Comparison of ENCODE assay signal across 29 cellular contexts in genomic region chr11:46743693-46744339, GRCh38. TPM values are rescaled to one million over a fixed set of nuclear protein-coding genes. Genes with fewer than 3 reads are reported as not detected.
DNase-seq lines count a peak whose midpoint lies in the region; TF ChIP-seq lines count a peak whose summit lies in the region.
"Had no signal": no experiment of that assay in that cellular context is flagged by ENCODE, and none has a peak within 500 bp of the region (broad histone marks: within the 10 kb centered on the region; RNA-seq: fewer than 3 reads in every experiment).

No MANE protein-coding gene starts in this region.

- H3K27ac ChIP-seq in HUES48 (ENCODE audit: low read depth, low read length) (peak overlapping the region; percentile 47), skeletal muscle tissue (ENCODE audit: low read depth, low read length) (peak overlapping the region; percentile 49)
- H3K27ac ChIP-seq: GM23248, left lung, pancreas, right atrium auricular region had no signal

- H3K9ac ChIP-seq in HUES48 (ENCODE audit: low read depth, low read length) (no peak overlapping the region), skeletal muscle tissue (ENCODE audit: low read depth in 1 of 3, low read length in 3 of 3) (no peak overlapping the region)
- H3K9ac ChIP-seq: GM23248 had no signal

- peak overlapping the region; percentile 49 for H3K27ac Mint-ChIP-seq in chondrocyte (ENCODE audit: unreplicated experiment)
- H3K27ac Mint-ChIP-seq in activated naive CD8-positive, alpha-beta T cell treated with anti-CD3 and anti-CD28 coated beads for 36 hours = no peak overlapping the region
- H3K27ac Mint-ChIP-seq: activated naive CD8-positive, alpha-beta T cell treated with anti-CD3 and anti-CD28 coated beads, Interleukin-2, amount 10 ng/mL, durations not matched to agents 7 days and 5 days; activated T-helper 17 cell treated with anti-CD3 and anti-CD28 coated beads, Interleukin-2, amount 50 U/mL, for 72 hours; CD4-positive, alpha-beta T cell; natural killer cell treated with Interleukin-12 subunit alpha and Interleukin-12 subunit beta and Interleukin-15 and Interleukin-18, amount 100 ng/mL, for 72 hours; stimulated activated naive CD8-positive, alpha-beta T cell treated with anti-CD3 and anti-CD28 coated beads, Interleukin-15, Interleukin-2, amounts not matched to agents 100 ng/mL and 50 ng/mL, for 24 hours had no signal

- TF ChIP-seq CTCF in chondrocyte (IDR thresholded peaks at IDR 0.05) = no peak

- H3K36me3 ChIP-seq in HUES48 (ENCODE audit: control insufficient read depth, insufficient read depth, low read length) (peaks cover 81% of the 10 kb centered on the region), skeletal muscle tissue (ENCODE audit: control insufficient read depth in 3 of 3, insufficient read depth in 3 of 3, low read length in 3 of 3) (peaks cover 45 to 66% (median 58%) of the 10 kb centered on the region in 3 donors)

- peaks cover 2% of the 10 kb centered on the region; the same call in 1 of the 2 replicates for H3K4me1 ChIP-seq in HUES48 (ENCODE audit: control insufficient read depth, insufficient read depth, low read length)
- H3K4me1 ChIP-seq in skeletal muscle tissue (ENCODE audit: control insufficient read depth in 3 of 3, insufficient read depth in 3 of 3, low read length in 3 of 3) = peaks cover 0 to 7% (median 0%) of the 10 kb centered on the region in 3 donors
- H3K4me1 ChIP-seq: left lung, pancreas, Peyer's patch, right atrium auricular region had no signal

- H3K4me3 Mint-ChIP-seq in chondrocyte (ENCODE audit: unreplicated experiment) = no peak overlapping the region
- no peak overlapping the region for H3K4me3 Mint-ChIP-seq in activated naive CD8-positive, alpha-beta T cell treated with anti-CD3 and anti-CD28 coated beads for 36 hours
- H3K4me3 Mint-ChIP-seq: activated naive CD8-positive, alpha-beta T cell treated with anti-CD3 and anti-CD28 coated beads, Interleukin-2, amount 10 ng/mL, durations not matched to agents 7 days and 5 days; activated T-helper 17 cell treated with anti-CD3 and anti-CD28 coated beads, Interleukin-2, amount 50 U/mL, for 72 hours; CD4-positive, alpha-beta T cell; natural killer cell treated with Interleukin-12 subunit alpha and Interleukin-12 subunit beta and Interleukin-15 and Interleukin-18, amount 100 ng/mL, for 72 hours; stimulated activated naive CD8-positive, alpha-beta T cell treated with anti-CD3 and anti-CD28 coated beads, Interleukin-15, Interleukin-2, amounts not matched to agents 100 ng/mL and 50 ng/mL, for 24 hours had no signal

- no peaks in the 10 kb centered on the region for H3K27me3 Mint-ChIP-seq in chondrocyte (ENCODE audit: low read depth)
- no peaks in the 10 kb centered on the region for H3K27me3 Mint-ChIP-seq in activated naive CD8-positive, alpha-beta T cell treated with anti-CD3 and anti-CD28 coated beads for 36 hours
- H3K27me3 Mint-ChIP-seq: activated naive CD8-positive, alpha-beta T cell treated with anti-CD3 and anti-CD28 coated beads, Interleukin-2, amount 10 ng/mL, durations not matched to agents 7 days and 5 days; activated T-helper 17 cell treated with anti-CD3 and anti-CD28 coated beads, Interleukin-2, amount 50 U/mL, for 72 hours; CD4-positive, alpha-beta T cell; natural killer cell treated with Interleukin-12 subunit alpha and Interleukin-12 subunit beta and Interleukin-15 and Interleukin-18, amount 100 ng/mL, for 72 hours; stimulated activated naive CD8-positive, alpha-beta T cell treated with anti-CD3 and anti-CD28 coated beads, Interleukin-15, Interleukin-2, amounts not matched to agents 100 ng/mL and 50 ng/mL, for 24 hours had no signal

- peaks cover 34% of the 10 kb centered on the region for H3K36me3 Mint-ChIP-seq in chondrocyte (ENCODE audit: low read depth)
- peaks cover 44% of the 10 kb centered on the region for H3K36me3 Mint-ChIP-seq in activated naive CD8-positive, alpha-beta T cell treated with anti-CD3 and anti-CD28 coated beads for 36 hours

- H3K4me1 Mint-ChIP-seq in chondrocyte (ENCODE audit: low read depth) = peaks cover 26% of the 10 kb centered on the region
- no peaks in the 10 kb centered on the region for H3K4me1 Mint-ChIP-seq in activated naive CD8-positive, alpha-beta T cell treated with anti-CD3 and anti-CD28 coated beads for 36 hours

- H3K9me3 Mint-ChIP-seq in chondrocyte (ENCODE audit: low read depth) = no peaks in the 10 kb centered on the region
- H3K9me3 Mint-ChIP-seq in activated naive CD8-positive, alpha-beta T cell treated with anti-CD3 and anti-CD28 coated beads for 36 hours = no peaks in the 10 kb centered on the region
- H3K9me3 Mint-ChIP-seq: activated naive CD8-positive, alpha-beta T cell treated with anti-CD3 and anti-CD28 coated beads, Interleukin-2, amount 10 ng/mL, durations not matched to agents 7 days and 5 days; activated T-helper 17 cell treated with anti-CD3 and anti-CD28 coated beads, Interleukin-2, amount 50 U/mL, for 72 hours; CD4-positive, alpha-beta T cell; natural killer cell treated with Interleukin-12 subunit alpha and Interleukin-12 subunit beta and Interleukin-15 and Interleukin-18, amount 100 ng/mL, for 72 hours; stimulated activated naive CD8-positive, alpha-beta T cell treated with anti-CD3 and anti-CD28 coated beads, Interleukin-15, Interleukin-2, amounts not matched to agents 100 ng/mL and 50 ng/mL, for 24 hours had no signal

- DNase-seq in NCI-H774 (lab: John Stamatoyannopoulos, UW) (peak; percentile 44), chondrocyte (ENCODE audit: low spot score) (peak; percentile 17), NCI-H524 (lab: John Stamatoyannopoulos, UW) (no peak), hypothalamus (lab: John Stamatoyannopoulos, UW) (no peak)
- no peak for DNase-seq in activated naive CD8-positive, alpha-beta T cell treated with anti-CD3 and anti-CD28 coated beads for 36 hours
- DNase-seq: activated CD4-positive, alpha-beta T cell treated with anti-CD3 and anti-CD28 coated beads, Interleukin-2, amount 50 U/mL, for 4 hours; activated CD4-positive, CD25-positive, alpha-beta regulatory T cell; activated CD8-positive, alpha-beta memory T cell treated with anti-CD3 and anti-CD28 coated beads, Interleukin-2, amount 50 U/mL, for 48 hours; activated naive CD8-positive, alpha-beta T cell treated with anti-CD3 and anti-CD28 coated beads, Interleukin-2, amount 10 ng/mL, durations not matched to agents 7 days and 5 days; CD4-positive, alpha-beta T cell; effector memory CD4-positive, alpha-beta T cell; foreskin melanocyte; GDM1; GM23248; left lung; NCI-H187 treated with DMSO at 0.1 percent for 48 hours; NCI-H446; pancreas; Peyer's patch; stimulated activated CD4-positive, alpha-beta T cell treated with anti-CD3 and anti-CD28 coated beads, Interleukin-12 subunit alpha, Interleukin-12 subunit beta, amount 100 ng/mL, for 4 hours had no signal

- no peak overlapping the region for H3K4me3 ChIP-seq in HUES48 (ENCODE audit: low read depth, low read length)
- H3K4me3 ChIP-seq in skeletal muscle tissue (ENCODE audit: low read length in 3 of 3) = no peak overlapping the region
- H3K4me3 ChIP-seq: GM23248, left lung, pancreas, Peyer's patch, right atrium auricular region had no signal

- no peaks in the 10 kb centered on the region for H3K27me3 ChIP-seq in HUES48 (ENCODE audit: control insufficient read depth, insufficient read depth, low read length)
- H3K27me3 ChIP-seq in skeletal muscle tissue (ENCODE audit: control insufficient read depth in 3 of 3, insufficient read depth in 3 of 3, low read length in 3 of 3) = no peaks in the 10 kb centered on the region
- H3K27me3 ChIP-seq: left lung, pancreas, Peyer's patch, right atrium auricular region had no signal

- no peaks in the 10 kb centered on the region for H3K9me3 ChIP-seq in HUES48 (ENCODE audit: control insufficient read depth, insufficient read depth, low read length)
- H3K9me3 ChIP-seq in skeletal muscle tissue (ENCODE audit: control insufficient read depth in 3 of 3, low read length in 3 of 3) = no peaks in the 10 kb centered on the region
- H3K9me3 ChIP-seq: left lung, pancreas, Peyer's patch, right atrium auricular region had no signal

RNA-seq across cellular contexts. Expression of gene F2, which starts 24.8 kb away (rescaled TPM):
- total RNA-seq in chondrocyte = 0.25 TPM in 1 of 3 replicates, not detected in the others
- 0.52 TPM for total RNA-seq in skeletal muscle tissue
- not detected for total RNA-seq in activated naive CD8-positive, alpha-beta T cell treated with anti-CD3 and anti-CD28 coated beads for 36 hours
- total RNA-seq: activated naive CD8-positive, alpha-beta T cell treated with anti-CD3 and anti-CD28 coated beads, Interleukin-2, amount 10 ng/mL, durations not matched to agents 7 days and 5 days; activated T-helper 17 cell treated with anti-CD3 and anti-CD28 coated beads, Interleukin-2, amount 50 U/mL, for 72 hours; CD4-positive, alpha-beta T cell; esophagus mucosa; GM23248; HT1080; left lung; mononuclear cell; right atrium auricular region had no signal

RNA-seq across cellular contexts. Expression of gene ZNF408, which starts 43.0 kb away (rescaled TPM):
- total RNA-seq in chondrocyte (12.3 to 15.5 TPM (median 14.6 TPM) in 3 replicates), skeletal muscle tissue (5.7 TPM)
- 10 to 100 TPM; 12.9 to 15.1 TPM for total RNA-seq in activated naive CD8-positive, alpha-beta T cell treated with anti-CD3 and anti-CD28 coated beads for 36 hours

RNA-seq across cellular contexts. Expression of gene ARHGAP1, which starts 43.4 kb away (rescaled TPM):
- total RNA-seq in chondrocyte (109 to 163 TPM (median 155 TPM) in 3 replicates), skeletal muscle tissue (19.8 TPM)
- 10 to 100 TPM; 45.1 to 46.8 TPM for total RNA-seq in activated naive CD8-positive, alpha-beta T cell treated with anti-CD3 and anti-CD28 coated beads for 36 hours

Comparison
In these comparisons a context has a peak if more than half of its experiments do, and no peak if none do; other contexts are left out.
1. DNase-seq: peak in NCI-H774 (single experiment) and chondrocyte (single experiment); none in activated naive CD8-positive, alpha-beta T cell treated with anti-CD3 and anti-CD28 coated beads for 36 hours (single experiment), NCI-H524 (0 of 2) and hypothalamus (0 of 51).